ENCODE assay signal across 33 cellular contexts in the genomic region with DNA sequence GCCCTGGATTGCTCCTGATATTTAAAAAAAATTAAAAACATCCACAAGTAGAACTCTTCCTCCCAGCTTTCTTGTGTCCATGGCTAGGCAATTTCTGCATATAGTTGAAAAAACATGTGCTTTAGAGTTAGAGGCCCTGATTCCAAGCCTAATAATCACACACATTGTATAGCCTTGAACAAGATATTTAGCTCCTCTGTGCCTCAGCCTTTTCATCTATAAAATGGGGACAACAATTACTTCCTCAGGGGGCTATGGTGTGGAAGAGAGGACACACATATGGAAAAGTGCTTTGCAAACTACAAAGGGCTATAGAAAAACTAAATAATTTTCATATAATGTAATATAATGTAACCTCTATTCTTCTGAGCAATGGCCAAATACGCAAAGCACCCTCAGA.
"Had no signal": no experiment of that assay in that cellular context is flagged by ENCODE, and none has a peak within 500 bp of the region (broad histone marks: within the 10 kb centered on the region; RNA-seq: fewer than 3 reads in every experiment).

No MANE protein-coding gene starts in this region.

- DNase-seq: Kasumi-1, MG63, MM.1S, MV-4-11, NCI-H1048, NCI-H1092, NCI-H1092 treated with DMSO at 0.1 percent for 48 hours, NCI-H1105, NCI-H1105 treated with DMSO at 0.1 percent for 48 hours, NCI-H1417 treated with DMSO at 0.1 percent for 48 hours, NCI-H1436, NCI-H1436 treated with DMSO at 0.1 percent for 48 hours, NCI-H146, NCI-H1694, NCI-H1694 treated with DMSO at 0.1 percent for 48 hours, NCI-H187, NCI-H187 treated with DMSO at 0.1 percent for 48 hours, NCI-H1930, NCI-H2029, NCI-H2029 treated with DMSO at 0.1 percent for 48 hours, NCI-H2081, NCI-H2081 treated with DMSO at 0.1 percent for 48 hours, NCI-H2107, NCI-H2171, NCI-H2171 treated with DMSO at 0.1 percent for 48 hours, NCI-H226, NCI-H345, NCI-H446, NCI-H446 treated with DMSO at 0.1 percent for 48 hours, NCI-H510A, NCI-H510A treated with DMSO at 0.1 percent for 48 hours, NCI-H524, NCI-H524 treated with DMSO at 0.1 percent for 48 hours had no signal

- H3K4me3 ChIP-seq: MG63 had no signal

- H3K27me3 ChIP-seq: MG63 had no signal

- H3K9me3 ChIP-seq: MG63 had no signal

- H3K36me3 ChIP-seq: MG63 had no signal
